32 cellular contexts compared by ENCODE assay signal in the genomic region with DNA sequence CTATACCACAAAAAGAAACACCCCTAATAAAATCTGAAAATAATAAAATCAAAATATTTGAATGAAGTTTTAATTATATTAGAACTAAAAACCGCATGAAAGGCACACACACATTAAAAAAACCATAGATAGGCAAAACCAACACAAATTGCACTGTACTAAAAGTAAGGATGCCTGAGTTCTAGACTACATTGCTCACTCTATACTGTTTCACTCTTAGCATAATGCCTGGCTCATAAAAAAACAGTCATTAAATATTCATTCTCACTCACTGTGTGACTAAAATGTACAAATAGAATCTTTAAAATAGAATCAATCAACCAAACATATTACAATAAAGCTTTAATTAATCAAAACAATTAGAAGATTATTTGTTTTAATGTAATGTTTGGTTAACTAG.
"Had no signal": no experiment of that assay in that cellular context is flagged by ENCODE, and none has a peak within 500 bp of the region (broad histone marks: within the 10 kb centered on the region; RNA-seq: fewer than 3 reads in every experiment).

No MANE protein-coding gene starts in this region.

- H3K27ac ChIP-seq: adrenal gland, ascending aorta, body of pancreas, brain microvascular endothelial cell, breast epithelium, cardiac muscle cell had no signal

- DNase-seq: activated effector memory CD4-positive, alpha-beta T cell treated with anti-CD3 and anti-CD28 coated beads, Interleukin-2, amount 50 U/mL, for 16 hours; activated effector memory CD4-positive, alpha-beta T cell treated with Interleukin-2 at 50 U/mL for 16 hours; activated gamma-delta T cell; activated gamma-delta T cell treated with Interleukin-2 at 50 U/mL for 16 hours; activated naive CD4-positive, alpha-beta T cell; activated naive CD4-positive, alpha-beta T cell treated with anti-CD3 and anti-CD28 coated beads for 36 hours; activated naive CD4-positive, alpha-beta T cell treated with anti-CD3 and anti-CD28 coated beads, Interleukin-2, amount 10 ng/mL, durations not matched to agents 7 days and 5 days; activated naive CD4-positive, alpha-beta T cell treated with anti-CD3 and anti-CD28 coated beads, Interleukin-2, amount 50 U/mL, for 16 hours; activated naive CD4-positive, alpha-beta T cell treated with Interleukin-2 at 50 U/mL for 16 hours; activated naive CD8-positive, alpha-beta T cell treated with anti-CD3 and anti-CD28 coated beads for 36 hours; activated naive CD8-positive, alpha-beta T cell treated with anti-CD3 and anti-CD28 coated beads, Interleukin-2, amount 10 ng/mL, durations not matched to agents 7 days and 5 days; activated naive CD8-positive, alpha-beta T cell treated with anti-CD3 and anti-CD28 coated beads, Interleukin-2, amount 50 U/mL, for 24 hours; activated T-cell treated with anti-CD3 and anti-CD28 coated beads, Interleukin-2, amount 50 U/mL, for 1 hour; activated T-cell treated with anti-CD3 and anti-CD28 coated beads, Interleukin-2, amount 50 U/mL, for 24 hours; activated T-cell treated with anti-CD3 and anti-CD28 coated beads, Interleukin-2, amount 50 U/mL, for 4 hours; activated T-cell treated with anti-CD3 and anti-CD28 coated beads, Interleukin-2, amount 50 U/mL, for 48 hours; activated T-cell treated with anti-CD3 and anti-CD28 coated beads, Interleukin-2, amount 50 U/mL, for 72 hours; adrenal gland; amniotic stem cell; amygdala; anterior cingulate cortex; aorta; body of pancreas; brain microvascular endothelial cell; caudate nucleus; central memory CD4-positive, alpha-beta T cell; cerebellar nuclear complex had no signal

- H3K27me3 ChIP-seq: adrenal gland, ascending aorta, body of pancreas, brain microvascular endothelial cell, breast epithelium, cardiac muscle cell had no signal

- H3K4me1 ChIP-seq: adrenal gland, ascending aorta, body of pancreas, breast epithelium had no signal

- ATAC-seq: activated naive CD4-positive, alpha-beta T cell treated with anti-CD3 and anti-CD28 coated beads, Interleukin-2, amount 50 U/mL, for 72 hours; activated naive CD8-positive, alpha-beta T cell treated with anti-CD3 and anti-CD28 coated beads, Interleukin-2, amount 50 U/mL, for 24 hours; activated T-cell treated with anti-CD3 and anti-CD28 coated beads, Interleukin-2, amount 50 U/mL, for 4 hours; activated T-cell treated with anti-CD3 and anti-CD28 coated beads, Interleukin-2, amount 50 U/mL, for 72 hours; activated T-helper 17 cell treated with anti-CD3 and anti-CD28 coated beads, Interleukin-2, amount 50 U/mL, for 72 hours; body of pancreas had no signal

- H3K9me3 ChIP-seq: adrenal gland, ascending aorta had no signal

- H3K4me3 ChIP-seq: adrenal gland, ascending aorta, body of pancreas, breast epithelium, cardiac muscle cell had no signal

- H3K36me3 ChIP-seq: adrenal gland, ascending aorta, brain microvascular endothelial cell, breast epithelium, cardiac muscle cell had no signal
